Comparison of ENCODE assay signal across 1 cellular context in the genomic region with DNA sequence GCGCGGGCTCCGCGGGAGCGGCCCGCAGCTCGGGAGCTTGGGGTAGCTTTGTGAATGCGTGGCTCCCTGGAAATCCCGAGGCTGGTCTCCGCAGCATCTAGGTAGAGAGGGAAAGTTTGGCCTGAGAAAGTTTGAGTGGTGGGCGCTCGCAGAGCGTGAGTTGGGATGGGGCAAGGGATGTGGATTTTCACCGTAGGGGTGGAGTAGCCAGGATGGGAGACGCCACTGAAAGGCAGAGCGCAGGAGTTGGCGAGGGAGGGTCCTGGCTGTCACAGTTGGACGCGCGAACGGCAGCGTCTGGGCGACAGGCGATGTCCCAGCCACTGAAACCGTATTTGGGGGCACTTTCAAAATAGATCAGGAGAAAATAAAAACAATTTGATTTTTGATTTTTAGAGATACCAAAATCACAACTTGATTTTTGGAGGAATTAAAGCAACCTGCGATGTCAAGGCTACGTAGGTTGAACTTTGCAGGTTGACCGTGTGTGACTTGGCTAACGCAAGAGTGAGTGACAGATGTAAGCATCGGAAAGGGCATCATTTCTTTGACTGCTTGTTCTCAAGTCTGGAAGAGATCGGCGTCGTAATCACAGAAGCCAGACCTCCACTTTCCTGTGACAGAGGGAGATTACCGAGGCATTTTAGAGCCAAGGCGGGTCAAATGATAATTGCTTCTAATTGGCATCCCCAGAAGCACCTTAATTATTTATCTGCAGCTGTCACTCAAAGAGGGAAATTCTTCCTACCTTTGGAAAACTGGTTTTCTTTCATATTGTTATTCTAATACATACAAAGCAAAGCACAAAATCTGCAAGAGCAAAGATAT.
TF ChIP-seq lines count a peak whose summit lies in the region.

No MANE protein-coding gene starts in this region.

TF ChIP-seq in HEK293, 187 proteins besides CTCF, POLR2A, EP300 and RAD21 (continued from another document and continues in another):
- TF ChIP-seq, protein P1, sequence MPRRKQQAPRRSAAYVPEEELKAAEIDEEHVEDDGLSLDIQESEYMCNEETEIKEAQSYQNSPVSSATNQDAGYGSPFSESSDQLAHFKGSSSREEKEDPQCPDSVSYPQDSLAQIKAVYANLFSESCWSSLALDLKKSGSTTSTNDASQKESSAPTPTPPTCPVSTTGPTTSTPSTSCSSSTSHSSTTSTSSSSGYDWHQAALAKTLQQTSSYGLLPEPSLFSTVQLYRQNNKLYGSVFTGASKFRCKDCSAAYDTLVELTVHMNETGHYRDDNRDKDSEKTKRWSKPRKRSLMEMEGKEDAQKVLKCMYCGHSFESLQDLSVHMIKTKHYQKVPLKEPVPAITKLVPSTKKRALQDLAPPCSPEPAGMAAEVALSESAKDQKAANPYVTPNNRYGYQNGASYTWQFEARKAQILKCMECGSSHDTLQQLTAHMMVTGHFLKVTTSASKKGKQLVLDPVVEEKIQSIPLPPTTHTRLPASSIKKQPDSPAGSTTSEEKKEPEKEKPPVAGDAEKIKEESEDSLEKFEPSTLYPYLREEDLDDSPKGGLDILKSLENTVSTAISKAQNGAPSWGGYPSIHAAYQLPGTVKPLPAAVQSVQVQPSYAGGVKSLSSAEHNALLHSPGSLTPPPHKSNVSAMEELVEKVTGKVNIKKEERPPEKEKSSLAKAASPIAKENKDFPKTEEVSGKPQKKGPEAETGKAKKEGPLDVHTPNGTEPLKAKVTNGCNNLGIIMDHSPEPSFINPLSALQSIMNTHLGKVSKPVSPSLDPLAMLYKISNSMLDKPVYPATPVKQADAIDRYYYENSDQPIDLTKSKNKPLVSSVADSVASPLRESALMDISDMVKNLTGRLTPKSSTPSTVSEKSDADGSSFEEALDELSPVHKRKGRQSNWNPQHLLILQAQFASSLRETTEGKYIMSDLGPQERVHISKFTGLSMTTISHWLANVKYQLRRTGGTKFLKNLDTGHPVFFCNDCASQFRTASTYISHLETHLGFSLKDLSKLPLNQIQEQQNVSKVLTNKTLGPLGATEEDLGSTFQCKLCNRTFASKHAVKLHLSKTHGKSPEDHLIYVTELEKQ (tag by site-specific recombination; IDR thresholded peaks at IDR 0.05; ENCODE audit: borderline replicate concordance): no peak
- TF ChIP-seq HOXC10 (CRISPR knock-in tag; IDR thresholded peaks at IDR 0.05) (no peak), RBAK (tag by site-specific recombination; IDR thresholded peaks at IDR 0.05) (no peak), ZNF174 (tag by site-specific recombination; IDR thresholded peaks at IDR 0.05) (no peak), ZNF335 (tag by site-specific recombination; conservative IDR thresholded peaks at IDR 0.05) (peak; percentile 90), ZNF544 (tag by site-specific recombination; IDR thresholded peaks at IDR 0.05) (no peak), ZNF621 (tag by site-specific recombination; IDR thresholded peaks at IDR 0.05) (no peak), SCRT1 (tag by site-specific recombination; IDR thresholded peaks at IDR 0.05; ENCODE audit: borderline replicate concordance) (no peak), ZNF398 (tag by site-specific recombination; IDR thresholded peaks at IDR 0.05) (no peak), SCRT2 (tag by site-specific recombination; IDR thresholded peaks at IDR 0.05) (no peak), ZNF654 (tag by site-specific recombination; IDR thresholded peaks at IDR 0.05; ENCODE audit: low read depth) (no peak), ZNF2 (tag by site-specific recombination; IDR thresholded peaks at IDR 0.05) (peak; percentile 96), ZBTB48 (tag by site-specific recombination; IDR thresholded peaks at IDR 0.05) (0 out of 2 replicates have a peak, but pooled peaks have one; percentile 65), ZNF221 (tag by site-specific recombination; IDR thresholded peaks at IDR 0.05; ENCODE audit: borderline replicate concordance) (no peak), ZNF324 (tag by site-specific recombination; IDR thresholded peaks at IDR 0.05) (no peak), OSR2 (tag by site-specific recombination; IDR thresholded peaks at IDR 0.05) (peak; percentile 58; the same call in 1 of the 2 replicates), SP7 (tag by site-specific recombination; IDR thresholded peaks at IDR 0.05) (no peak), ZNF600 (tag by site-specific recombination; IDR thresholded peaks at IDR 0.05) (peak; percentile 76; the same call in 1 of the 2 replicates), ZNF843 (tag by site-specific recombination; IDR thresholded peaks at IDR 0.05) (no peak), KLF8 (tag by site-specific recombination; IDR thresholded peaks at IDR 0.05) (peak; percentile 66), ELK4 (IDR thresholded peaks at IDR 0.05; ENCODE audit: borderline replicate concordance, low read depth, low read length) (no peak), ZXDB (tag by site-specific recombination; IDR thresholded peaks at IDR 0.05) (peak; percentile 24), ZBTB20 (tag by site-specific recombination; IDR thresholded peaks at IDR 0.05) (peak; percentile 8; the same call in 1 of the 2 replicates), ZNF26 (tag by site-specific recombination; IDR thresholded peaks at IDR 0.05) (no peak), ZNF558 (tag by site-specific recombination; IDR thresholded peaks at IDR 0.05) (no peak), HOXD13 (CRISPR knock-in tag; IDR thresholded peaks at IDR 0.05; ENCODE audit: borderline replicate concordance) (0 out of 2 replicates have a peak, but pooled peaks have one; percentile 12), HIC1 (tag by site-specific recombination; IDR thresholded peaks at IDR 0.05) (no peak), GLIS1 (tag by site-specific recombination; IDR thresholded peaks at IDR 0.05) (no peak), ZNF768 (tag by site-specific recombination; IDR thresholded peaks at IDR 0.05) (no peak)
- TF ChIP-seq, protein P2, sequence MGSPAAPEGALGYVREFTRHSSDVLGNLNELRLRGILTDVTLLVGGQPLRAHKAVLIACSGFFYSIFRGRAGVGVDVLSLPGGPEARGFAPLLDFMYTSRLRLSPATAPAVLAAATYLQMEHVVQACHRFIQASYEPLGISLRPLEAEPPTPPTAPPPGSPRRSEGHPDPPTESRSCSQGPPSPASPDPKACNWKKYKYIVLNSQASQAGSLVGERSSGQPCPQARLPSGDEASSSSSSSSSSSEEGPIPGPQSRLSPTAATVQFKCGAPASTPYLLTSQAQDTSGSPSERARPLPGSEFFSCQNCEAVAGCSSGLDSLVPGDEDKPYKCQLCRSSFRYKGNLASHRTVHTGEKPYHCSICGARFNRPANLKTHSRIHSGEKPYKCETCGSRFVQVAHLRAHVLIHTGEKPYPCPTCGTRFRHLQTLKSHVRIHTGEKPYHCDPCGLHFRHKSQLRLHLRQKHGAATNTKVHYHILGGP (tag by site-specific recombination; IDR thresholded peaks at IDR 0.05): 0 out of 2 replicates have a peak, but pooled peaks have one; percentile 10
- TF ChIP-seq, protein P3, sequence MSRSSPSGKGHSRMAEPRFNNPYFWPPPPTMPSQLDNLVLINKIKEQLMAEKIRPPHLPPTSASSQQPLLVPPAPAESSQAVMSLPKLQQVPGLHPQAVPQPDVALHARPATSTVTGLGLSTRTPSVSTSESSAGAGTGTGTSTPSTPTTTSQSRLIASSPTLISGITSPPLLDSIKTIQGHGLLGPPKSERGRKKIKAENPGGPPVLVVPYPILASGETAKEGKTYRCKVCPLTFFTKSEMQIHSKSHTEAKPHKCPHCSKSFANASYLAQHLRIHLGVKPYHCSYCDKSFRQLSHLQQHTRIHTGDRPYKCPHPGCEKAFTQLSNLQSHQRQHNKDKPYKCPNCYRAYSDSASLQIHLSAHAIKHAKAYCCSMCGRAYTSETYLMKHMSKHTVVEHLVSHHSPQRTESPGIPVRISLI (tag by site-specific recombination; IDR thresholded peaks at IDR 0.05): no peak
- TF ChIP-seq, protein P4, sequence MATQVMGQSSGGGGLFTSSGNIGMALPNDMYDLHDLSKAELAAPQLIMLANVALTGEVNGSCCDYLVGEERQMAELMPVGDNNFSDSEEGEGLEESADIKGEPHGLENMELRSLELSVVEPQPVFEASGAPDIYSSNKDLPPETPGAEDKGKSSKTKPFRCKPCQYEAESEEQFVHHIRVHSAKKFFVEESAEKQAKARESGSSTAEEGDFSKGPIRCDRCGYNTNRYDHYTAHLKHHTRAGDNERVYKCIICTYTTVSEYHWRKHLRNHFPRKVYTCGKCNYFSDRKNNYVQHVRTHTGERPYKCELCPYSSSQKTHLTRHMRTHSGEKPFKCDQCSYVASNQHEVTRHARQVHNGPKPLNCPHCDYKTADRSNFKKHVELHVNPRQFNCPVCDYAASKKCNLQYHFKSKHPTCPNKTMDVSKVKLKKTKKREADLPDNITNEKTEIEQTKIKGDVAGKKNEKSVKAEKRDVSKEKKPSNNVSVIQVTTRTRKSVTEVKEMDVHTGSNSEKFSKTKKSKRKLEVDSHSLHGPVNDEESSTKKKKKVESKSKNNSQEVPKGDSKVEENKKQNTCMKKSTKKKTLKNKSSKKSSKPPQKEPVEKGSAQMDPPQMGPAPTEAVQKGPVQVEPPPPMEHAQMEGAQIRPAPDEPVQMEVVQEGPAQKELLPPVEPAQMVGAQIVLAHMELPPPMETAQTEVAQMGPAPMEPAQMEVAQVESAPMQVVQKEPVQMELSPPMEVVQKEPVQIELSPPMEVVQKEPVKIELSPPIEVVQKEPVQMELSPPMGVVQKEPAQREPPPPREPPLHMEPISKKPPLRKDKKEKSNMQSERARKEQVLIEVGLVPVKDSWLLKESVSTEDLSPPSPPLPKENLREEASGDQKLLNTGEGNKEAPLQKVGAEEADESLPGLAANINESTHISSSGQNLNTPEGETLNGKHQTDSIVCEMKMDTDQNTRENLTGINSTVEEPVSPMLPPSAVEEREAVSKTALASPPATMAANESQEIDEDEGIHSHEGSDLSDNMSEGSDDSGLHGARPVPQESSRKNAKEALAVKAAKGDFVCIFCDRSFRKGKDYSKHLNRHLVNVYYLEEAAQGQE (tag by site-specific recombination; IDR thresholded peaks at IDR 0.05): peak; percentile 36
- TF ChIP-seq, protein P5, sequence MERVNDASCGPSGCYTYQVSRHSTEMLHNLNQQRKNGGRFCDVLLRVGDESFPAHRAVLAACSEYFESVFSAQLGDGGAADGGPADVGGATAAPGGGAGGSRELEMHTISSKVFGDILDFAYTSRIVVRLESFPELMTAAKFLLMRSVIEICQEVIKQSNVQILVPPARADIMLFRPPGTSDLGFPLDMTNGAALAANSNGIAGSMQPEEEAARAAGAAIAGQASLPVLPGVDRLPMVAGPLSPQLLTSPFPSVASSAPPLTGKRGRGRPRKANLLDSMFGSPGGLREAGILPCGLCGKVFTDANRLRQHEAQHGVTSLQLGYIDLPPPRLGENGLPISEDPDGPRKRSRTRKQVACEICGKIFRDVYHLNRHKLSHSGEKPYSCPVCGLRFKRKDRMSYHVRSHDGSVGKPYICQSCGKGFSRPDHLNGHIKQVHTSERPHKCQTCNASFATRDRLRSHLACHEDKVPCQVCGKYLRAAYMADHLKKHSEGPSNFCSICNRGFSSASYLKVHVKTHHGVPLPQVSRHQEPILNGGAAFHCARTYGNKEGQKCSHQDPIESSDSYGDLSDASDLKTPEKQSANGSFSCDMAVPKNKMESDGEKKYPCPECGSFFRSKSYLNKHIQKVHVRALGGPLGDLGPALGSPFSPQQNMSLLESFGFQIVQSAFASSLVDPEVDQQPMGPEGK (tag by site-specific recombination; IDR thresholded peaks at IDR 0.05): peak; percentile 27
